23 cellular contexts compared by ENCODE assay signal in genomic region chr7:50745835-50746234, GRCh38. TPM values are rescaled to one million over a fixed set of nuclear protein-coding genes. Genes with fewer than 3 reads are reported as not detected.
A peak's percentile ranks its signal among the peaks of the same experiment; 100 is the strongest.
DNase-seq lines count a peak whose midpoint lies in the region; ATAC-seq, FAIRE-seq and TF ChIP-seq lines count a peak whose summit lies in the region.
"Had no signal": no experiment of that assay in that cellular context is flagged by ENCODE, and none has a peak within 500 bp of the region (broad histone marks: within the 10 kb centered on the region; RNA-seq: fewer than 3 reads in every experiment).

No MANE protein-coding gene starts in this region.

- H3K4me3 Mint-ChIP-seq in natural killer cell: no peak overlapping the region
- H3K4me3 Mint-ChIP-seq: B cell; CD4-positive, alpha-beta memory T cell had no signal

- H3K9ac ChIP-seq in SK-N-SH (no peak overlapping the region), K562 (ENCODE audit: insufficient read depth in 1 of 2, low read depth in 2 of 2, low read length in 2 of 2) (no peak overlapping the region), parathyroid adenoma (no peak overlapping the region)

- POLR2A ChIA-PET in SK-N-SH (lab: Yijun Ruan, JAX) (no interaction called here), K562 (lab: Yijun Ruan, JAX) (interaction anchor here (0.5 kb wide), 1 partner anchor 34 kb away, joined by 3 read pairs; no protein-coding TSS in a partner anchor)

- no peaks in the 10 kb centered on the region for H3K9me1 ChIP-seq in K562 (ENCODE audit: control insufficient read depth, insufficient read depth, low read length)

- H2AFZ ChIP-seq in SK-N-SH (ENCODE audit: low read depth) (no peak overlapping the region), K562 (ENCODE audit: low read depth, low read length) (no peak overlapping the region), parathyroid adenoma (no peak overlapping the region)

- H3K9me3 ChIP-seq in SK-N-SH (no peaks in the 10 kb centered on the region), K562 (replicated peaks; ENCODE audit: control insufficient read depth, insufficient read depth, low read depth, low read length) (no peaks in the 10 kb centered on the region), parathyroid adenoma (ENCODE audit: control insufficient read depth, low read length) (no peaks in the 10 kb centered on the region)
- H3K9me3 ChIP-seq: HAP-1 had no signal

- peak; percentile 15 for FAIRE-seq in K562 (lab: Jason Lieb, UNC)
- FAIRE-seq: A204.1, G401.6, GM12878, GM19239, H54 had no signal

- H4K20me1 ChIP-seq in SK-N-SH (ENCODE audit: insufficient read depth) (peaks cover 98% of the 10 kb centered on the region), K562 (replicated peaks; ENCODE audit: control insufficient read depth, insufficient read depth, low read length) (peaks cover 21% of the 10 kb centered on the region; the same call in 1 of the 2 replicates)

- H3K9me2 ChIP-seq in SK-N-SH: no peaks in the 10 kb centered on the region

- no peak for TF ChIP-seq CTCF in SK-N-SH (IDR thresholded peaks at IDR 0.05)
- TF ChIP-seq CTCF in K562 (IDR thresholded peaks at IDR 0.05 in 2 of 3, conservative IDR thresholded peaks at IDR 0.05 in 1 of 3; ENCODE audit: insufficient read depth in 2 of 3, low read depth in 1 of 3, low read length in 3 of 3): no peak
- TF ChIP-seq CTCF in parathyroid adenoma (IDR thresholded peaks at IDR 0.05): no peak
- TF ChIP-seq CTCF in coronary artery (IDR thresholded peaks at IDR 0.05): no peak
- no peak for TF ChIP-seq CTCF in natural killer cell (IDR thresholded peaks at IDR 0.05)

- no peak overlapping the region for H3K27ac Mint-ChIP-seq in natural killer cell
- H3K27ac Mint-ChIP-seq: B cell; CD4-positive, alpha-beta memory T cell had no signal

- no peaks in the 10 kb centered on the region for H3K27me3 ChIP-seq in SK-N-SH (ENCODE audit: insufficient read depth)
- no peaks in the 10 kb centered on the region for H3K27me3 ChIP-seq in K562 (ENCODE audit: control insufficient read depth in 2 of 2, insufficient read depth in 2 of 2, low read length in 2 of 2)
- no peaks in the 10 kb centered on the region for H3K27me3 ChIP-seq in parathyroid adenoma (ENCODE audit: control insufficient read depth, insufficient read depth, low read length)

- H3K9me3 Mint-ChIP-seq in natural killer cell: no peaks in the 10 kb centered on the region

- intact Hi-C loops in K562 (cut with micrococcal nuclease) (no loop called here), natural killer cell (cut with micrococcal nuclease) (no loop called here)

- no peak overlapping the region for H3K4me3 ChIP-seq in SK-N-SH (ENCODE audit: low read depth in 2 of 2, low read length in 1 of 2)
- no peak overlapping the region for H3K4me3 ChIP-seq in K562
- H3K4me3 ChIP-seq in parathyroid adenoma (ENCODE audit: low read depth, low read length): no peak overlapping the region
- no peak overlapping the region for H3K4me3 ChIP-seq in coronary artery
- H3K4me3 ChIP-seq: GM12878, HAP-1 had no signal

- H3K4me1 ChIP-seq in SK-N-SH (ENCODE audit: control insufficient read depth in 1 of 2, insufficient read depth in 2 of 2, low read depth in 1 of 2, low read length in 1 of 2): no peaks in the 10 kb centered on the region
- no peaks in the 10 kb centered on the region for H3K4me1 ChIP-seq in K562 (replicated peaks in 1 of 2; ENCODE audit: control insufficient read depth in 2 of 2, insufficient read depth in 2 of 2, low read length in 2 of 2)
- no peaks in the 10 kb centered on the region for H3K4me1 ChIP-seq in parathyroid adenoma

- no peak for TF ChIP-seq POLR2A in K562 (conservative IDR thresholded peaks at IDR 0.05)

- H3K36me3 ChIP-seq in SK-N-SH (replicated peaks in 1 of 2; ENCODE audit: control insufficient read depth in 1 of 2, insufficient read depth in 2 of 2, low read length in 1 of 2): peaks cover 0 to 4% of the 10 kb centered on the region in 2 experiments
- peaks cover 8% of the 10 kb centered on the region; the same call in 2 of the 3 replicates for H3K36me3 ChIP-seq in K562 (ENCODE audit: control insufficient read depth, insufficient read depth, low read length)
- H3K36me3 ChIP-seq in parathyroid adenoma (ENCODE audit: control insufficient read depth, insufficient read depth, low read length): no peaks in the 10 kb centered on the region

- H3K27me3 Mint-ChIP-seq in natural killer cell (ENCODE audit: low read depth in 2 of 2): peaks cover 7 to 8% of the 10 kb centered on the region in 2 donors
- H3K27me3 Mint-ChIP-seq: CD4-positive, alpha-beta memory T cell had no signal

- 26% methylated on average over 2 of the region's 2 CpGs for WGBS in SK-N-SH (ENCODE audit: low lambda C conversion rate)
- 81% methylated on average over 2 of the region's 2 CpGs for WGBS in K562 (ENCODE audit: insufficient coverage, low coverage, missing lambda C conversion rate)

- no peak for ATAC-seq in SK-N-SH treated with all-trans-retinoic acid at 6 μM for 48 hours
- no peak for ATAC-seq in K562
- ATAC-seq in GM21367 (IDR thresholded peaks at IDR 0.05; ENCODE audit: unreplicated experiment): no peak
- no peak for ATAC-seq in natural killer cell
- ATAC-seq: GM12878 had no signal

- DNase-seq in SK-N-SH (no peak), EH (ENCODE audit: low read depth) (peak; percentile 27), K562 (ENCODE audit: extremely low read depth in 1 of 4, low spot score in 3 of 4) (no peak), coronary artery (ENCODE audit: low spot score) (no peak), natural killer cell (no peak)
- DNase-seq: C1 segment of cervical spinal cord; Calu3; CD4-positive, alpha-beta memory T cell; COR-L47; DMS53; DMS79 treated with DMSO at 0.1 percent for 48 hours; GOT3 had no signal

- no TSS peak for BruUV-seq in K562 (replicated peaks; lab: Mats Ljungman, UMichigan)

- no peaks in the 10 kb centered on the region for H3F3A ChIP-seq in SK-N-SH (replicated peaks; ENCODE audit: insufficient read depth)

- TF ChIP-seq RAD21 in SK-N-SH (IDR thresholded peaks at IDR 0.05; ENCODE audit: low read length) (no peak), K562 (CRISPR knock-in tag; conservative IDR thresholded peaks at IDR 0.05 in 1 of 2, IDR thresholded peaks at IDR 0.05 in 1 of 2) (no peak)

- no peak for TF ChIP-seq EP300 in SK-N-SH (IDR thresholded peaks at IDR 0.05; ENCODE audit: borderline replicate concordance in 1 of 2, low read depth in 1 of 2, low read length in 1 of 2)
- no peak for TF ChIP-seq EP300 in K562 (IDR thresholded peaks at IDR 0.05; ENCODE audit: low read length)

- H3K4me1 Mint-ChIP-seq in natural killer cell: no peaks in the 10 kb centered on the region
- H3K4me1 Mint-ChIP-seq: B cell had no signal

- H3K4me2 ChIP-seq in SK-N-SH (no peak overlapping the region), K562 (ENCODE audit: insufficient read depth, low read length) (no peak overlapping the region), parathyroid adenoma (ENCODE audit: low read length) (no peak overlapping the region)

- in situ Hi-C loops in K562 (cut with MboI): no loop called here

- no peaks in the 10 kb centered on the region for H3K36me3 Mint-ChIP-seq in natural killer cell

- H3K79me2 ChIP-seq in SK-N-SH (ENCODE audit: insufficient read depth) (peaks cover 88% of the 10 kb centered on the region), K562 (ENCODE audit: control insufficient read depth, insufficient read depth, low read length) (peaks cover 91% of the 10 kb centered on the region), parathyroid adenoma (peaks cover 4% of the 10 kb centered on the region)

- H3K27ac ChIP-seq in SK-N-SH (ENCODE audit: low read depth in 2 of 2, low read length in 1 of 2) (no peak overlapping the region), K562 (ENCODE audit: extremely low read depth, low read depth, low read length) (no peak overlapping the region), parathyroid adenoma (peak overlapping the region; percentile 43), coronary artery (no peak overlapping the region)
- H3K27ac ChIP-seq: 22Rv1 had no signal

- CTCF ChIA-PET in SK-N-SH (lab: Yijun Ruan, JAX) (no interaction called here), K562 (lab: Yijun Ruan, JAX; ENCODE audit: low intra/inter-chr PET ratio) (no interaction called here)

TF ChIP-seq in K562, 482 proteins besides CTCF, POLR2A, EP300 and RAD21 (continues in another document):
- no peak for TF ChIP-seq ZNF780A (CRISPR knock-in tag; IDR thresholded peaks at IDR 0.05)

RNA-seq across cellular contexts. Expression of gene GRB10, which starts 36.9 kb away (rescaled TPM):
- polyA plus RNA-seq in SK-N-SH (2012; rRNA removed) (4.4 and 5.1 TPM in 2 replicates), K562 (2011; rRNA removed) (26.9 and 28.0 TPM in 2 replicates), K562 (2014; fragmentation: Illumina TruSeq; extraction: Trizol) (48.1 and 49.0 TPM in 2 replicates), K562 (2014; fragmentation: Nextera tagmentation; extraction: Ambion mirVana) (1 to 10 TPM; 8.9 to 9.9 TPM), K562 (2014; rRNA removed) (39.0 and 40.7 TPM in 2 replicates)
- 3.8 and 3.9 TPM in 2 replicates for polyA plus RNA-seq in SK-N-SH (2012; cell fraction: cytosol; rRNA removed)
- polyA plus RNA-seq in SK-N-SH (2012; cell fraction: nucleus; rRNA removed): 15.3 and 16.8 TPM in 2 replicates
- total RNA-seq in K562 (2011; cell fraction: chromatin; rRNA removed; ENCODE audit: low replicate concordance): 155 and 246 TPM in 2 replicates
- 95.1 and 108 TPM in 2 replicates for total RNA-seq in K562 (2011; cell fraction: nucleolus; rRNA removed)
- 149 and 184 TPM in 2 replicates for total RNA-seq in K562 (2011; cell fraction: nucleoplasm; rRNA removed)
- total RNA-seq in K562 (2014; rRNA removed) (56.5 and 57.4 TPM in 2 replicates), K562 (2014; rRNA removed; fragmentation: Illumina TruSeq; extraction: Trizol) (43.4 and 44.0 TPM in 2 replicates), K562 (2015; rRNA removed; fragmentation: Illumina TruSeq; extraction: Trizol) (25.8 and 28.6 TPM in 2 replicates), K562 (2021) (77.7 and 88.5 TPM in 2 replicates), natural killer cell (10 to 100 TPM in 1 of 3 donors, 1 to 10 TPM in 1, under 1 TPM in 1; 0.16 to 24.4 (median 1.4) TPM)
- polyA plus RNA-seq in K562 (2011; cell fraction: cytosol; rRNA removed): 24.2 and 25.9 TPM in 2 replicates
- polyA plus RNA-seq in K562 (2011; cell fraction: nucleus; rRNA removed): 56.8 and 69.8 TPM in 2 replicates
- 33.8 and 79.4 TPM in 2 replicates for polyA plus RNA-seq in K562 (2012)
- polyA minus RNA-seq in K562 (2011; rRNA and poly(A)+ RNA removed): 62.8 and 74.1 TPM in 2 replicates
- polyA minus RNA-seq in K562 (2011; cell fraction: cytosol; rRNA and poly(A)+ RNA removed): 35.8 and 51.6 TPM in 2 replicates
- 75.0 and 114 TPM in 2 replicates for polyA minus RNA-seq in K562 (2011; cell fraction: nucleus; rRNA and poly(A)+ RNA removed)
- total RNA-seq: B cell had no signal

Comparison
In these comparisons a context has a peak if more than half of its experiments do, and no peak if none do; other contexts are left out.
1. Of the 27 proteins assayed by ChIP-seq in both K562 and SK-N-SH: peak only in K562: none; only in SK-N-SH: REST; in both: none; in neither: 26.